1 cellular context compared by ENCODE assay signal in the genomic region with DNA sequence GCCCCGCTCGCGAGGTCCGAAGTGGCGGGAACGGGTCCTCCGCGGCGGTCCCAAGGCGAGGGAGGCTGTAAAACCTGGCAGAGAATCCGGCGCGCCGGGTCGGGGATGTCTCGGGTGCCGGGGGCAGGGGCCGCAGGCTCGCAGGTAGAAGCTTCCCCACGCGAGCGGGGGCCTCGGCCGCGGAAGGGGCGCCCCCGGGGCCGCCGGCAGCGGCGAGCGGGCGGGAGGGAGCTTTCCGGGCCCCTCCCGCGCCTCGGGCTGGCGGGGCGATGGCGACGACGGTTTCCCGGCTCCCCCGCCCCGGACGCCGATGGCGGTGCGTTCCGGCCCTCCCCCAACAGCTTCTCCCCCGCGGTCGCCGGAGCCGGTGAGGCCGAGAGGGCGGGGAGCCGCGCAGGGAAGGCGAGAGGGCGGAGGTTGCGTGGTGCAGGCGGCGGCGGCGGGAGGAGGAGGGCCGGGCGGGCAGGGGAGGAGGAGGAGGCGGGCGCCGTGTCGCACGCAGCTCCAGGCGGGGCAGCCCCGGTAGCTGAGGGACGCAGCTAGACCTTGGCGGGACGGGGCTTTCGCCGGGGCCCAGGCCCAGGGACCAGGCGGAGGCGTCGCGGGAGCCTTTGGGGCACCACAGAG.
TF ChIP-seq lines count a peak whose summit lies in the region.

CUL1 (plus strand) TSS at position 507 of the 627 bp plus-strand sequence. CDS start 31,220 bp downstream, outside the sequence.

TF ChIP-seq in HEK293, 187 proteins besides CTCF, POLR2A, EP300 and RAD21 (continued from another document):
- TF ChIP-seq, protein P1, sequence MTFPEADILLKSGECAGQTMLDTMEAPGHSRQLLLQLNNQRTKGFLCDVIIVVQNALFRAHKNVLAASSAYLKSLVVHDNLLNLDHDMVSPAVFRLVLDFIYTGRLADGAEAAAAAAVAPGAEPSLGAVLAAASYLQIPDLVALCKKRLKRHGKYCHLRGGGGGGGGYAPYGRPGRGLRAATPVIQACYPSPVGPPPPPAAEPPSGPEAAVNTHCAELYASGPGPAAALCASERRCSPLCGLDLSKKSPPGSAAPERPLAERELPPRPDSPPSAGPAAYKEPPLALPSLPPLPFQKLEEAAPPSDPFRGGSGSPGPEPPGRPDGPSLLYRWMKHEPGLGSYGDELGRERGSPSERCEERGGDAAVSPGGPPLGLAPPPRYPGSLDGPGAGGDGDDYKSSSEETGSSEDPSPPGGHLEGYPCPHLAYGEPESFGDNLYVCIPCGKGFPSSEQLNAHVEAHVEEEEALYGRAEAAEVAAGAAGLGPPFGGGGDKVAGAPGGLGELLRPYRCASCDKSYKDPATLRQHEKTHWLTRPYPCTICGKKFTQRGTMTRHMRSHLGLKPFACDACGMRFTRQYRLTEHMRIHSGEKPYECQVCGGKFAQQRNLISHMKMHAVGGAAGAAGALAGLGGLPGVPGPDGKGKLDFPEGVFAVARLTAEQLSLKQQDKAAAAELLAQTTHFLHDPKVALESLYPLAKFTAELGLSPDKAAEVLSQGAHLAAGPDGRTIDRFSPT (tag by site-specific recombination; IDR thresholded peaks at IDR 0.05): peak; percentile 63; the same call in 1 of the 2 replicates
- TF ChIP-seq EGR2 (tag by site-specific recombination; IDR thresholded peaks at IDR 0.05; ENCODE audit: low read depth) (peak; percentile 80), ZNF112 (tag by site-specific recombination; IDR thresholded peaks at IDR 0.05) (no peak), ZNF391 (tag by site-specific recombination; IDR thresholded peaks at IDR 0.05; ENCODE audit: borderline replicate concordance, low read depth) (no peak), ZNF623 (tag by site-specific recombination; IDR thresholded peaks at IDR 0.05) (no peak), ZNF549 (tag by site-specific recombination; IDR thresholded peaks at IDR 0.05) (no peak), ZBTB20 (tag by site-specific recombination; IDR thresholded peaks at IDR 0.05) (peak; percentile 66; the same call in 1 of the 2 replicates), ZNF776 (tag by site-specific recombination; IDR thresholded peaks at IDR 0.05; ENCODE audit: borderline replicate concordance) (no peak), SP7 (tag by site-specific recombination; IDR thresholded peaks at IDR 0.05) (0 out of 2 replicates have a peak, but pooled peaks have one; percentile 40), ZNF394 (tag by site-specific recombination; IDR thresholded peaks at IDR 0.05; ENCODE audit: borderline replicate concordance) (peak; percentile 42; the same call in 1 of the 2 replicates), IKZF3 (tag by site-specific recombination; IDR thresholded peaks at IDR 0.05) (0 out of 2 replicates have a peak, but pooled peaks have one; percentile 17), ZNF654 (tag by site-specific recombination; IDR thresholded peaks at IDR 0.05; ENCODE audit: low read depth) (no peak), ZSCAN30 (tag by site-specific recombination; IDR thresholded peaks at IDR 0.05) (peak; percentile 43; the same call in 1 of the 2 replicates), GLI4 (tag by site-specific recombination; IDR thresholded peaks at IDR 0.05) (no peak), ZNF629 (tag by site-specific recombination; IDR thresholded peaks at IDR 0.05) (no peak), ZNF404 (tag by site-specific recombination; IDR thresholded peaks at IDR 0.05) (no peak), ZNF660 (tag by site-specific recombination; IDR thresholded peaks at IDR 0.05) (peak; percentile 22; the same call in 1 of the 2 replicates), ZNF354C (tag by site-specific recombination; IDR thresholded peaks at IDR 0.05; ENCODE audit: borderline replicate concordance, low read depth) (no peak), TSHZ1 (tag by site-specific recombination; IDR thresholded peaks at IDR 0.05; ENCODE audit: borderline replicate concordance) (no peak), PRDM10 (tag by site-specific recombination; IDR thresholded peaks at IDR 0.05) (peak; percentile 41; the same call in 1 of the 2 replicates), ZNF76 (tag by site-specific recombination; IDR thresholded peaks at IDR 0.05; ENCODE audit: borderline replicate concordance, low read depth) (0 out of 2 replicates have a peak, but pooled peaks have one; percentile 15), KLF1 (tag by site-specific recombination; IDR thresholded peaks at IDR 0.05) (peak; percentile 42; the same call in 1 of the 2 replicates), ZBTB8A (tag by site-specific recombination; IDR thresholded peaks at IDR 0.05) (peak; percentile 41; the same call in 1 of the 2 replicates), ZNF37A (tag by site-specific recombination; IDR thresholded peaks at IDR 0.05) (peak; percentile 74; the same call in 1 of the 2 replicates), ZNF747 (tag by site-specific recombination; IDR thresholded peaks at IDR 0.05) (no peak), ZNF335 (tag by site-specific recombination; conservative IDR thresholded peaks at IDR 0.05) (peak; percentile 88), ZNF398 (tag by site-specific recombination; IDR thresholded peaks at IDR 0.05) (peak; percentile 75), SP2 (tag by site-specific recombination; IDR thresholded peaks at IDR 0.05) (peak; percentile 80), BCL6B (tag by site-specific recombination; IDR thresholded peaks at IDR 0.05) (no peak), ZNF146 (tag by site-specific recombination; IDR thresholded peaks at IDR 0.05) (no peak), OSR2 (tag by site-specific recombination; IDR thresholded peaks at IDR 0.05) (no peak)
- TF ChIP-seq, protein P2, sequence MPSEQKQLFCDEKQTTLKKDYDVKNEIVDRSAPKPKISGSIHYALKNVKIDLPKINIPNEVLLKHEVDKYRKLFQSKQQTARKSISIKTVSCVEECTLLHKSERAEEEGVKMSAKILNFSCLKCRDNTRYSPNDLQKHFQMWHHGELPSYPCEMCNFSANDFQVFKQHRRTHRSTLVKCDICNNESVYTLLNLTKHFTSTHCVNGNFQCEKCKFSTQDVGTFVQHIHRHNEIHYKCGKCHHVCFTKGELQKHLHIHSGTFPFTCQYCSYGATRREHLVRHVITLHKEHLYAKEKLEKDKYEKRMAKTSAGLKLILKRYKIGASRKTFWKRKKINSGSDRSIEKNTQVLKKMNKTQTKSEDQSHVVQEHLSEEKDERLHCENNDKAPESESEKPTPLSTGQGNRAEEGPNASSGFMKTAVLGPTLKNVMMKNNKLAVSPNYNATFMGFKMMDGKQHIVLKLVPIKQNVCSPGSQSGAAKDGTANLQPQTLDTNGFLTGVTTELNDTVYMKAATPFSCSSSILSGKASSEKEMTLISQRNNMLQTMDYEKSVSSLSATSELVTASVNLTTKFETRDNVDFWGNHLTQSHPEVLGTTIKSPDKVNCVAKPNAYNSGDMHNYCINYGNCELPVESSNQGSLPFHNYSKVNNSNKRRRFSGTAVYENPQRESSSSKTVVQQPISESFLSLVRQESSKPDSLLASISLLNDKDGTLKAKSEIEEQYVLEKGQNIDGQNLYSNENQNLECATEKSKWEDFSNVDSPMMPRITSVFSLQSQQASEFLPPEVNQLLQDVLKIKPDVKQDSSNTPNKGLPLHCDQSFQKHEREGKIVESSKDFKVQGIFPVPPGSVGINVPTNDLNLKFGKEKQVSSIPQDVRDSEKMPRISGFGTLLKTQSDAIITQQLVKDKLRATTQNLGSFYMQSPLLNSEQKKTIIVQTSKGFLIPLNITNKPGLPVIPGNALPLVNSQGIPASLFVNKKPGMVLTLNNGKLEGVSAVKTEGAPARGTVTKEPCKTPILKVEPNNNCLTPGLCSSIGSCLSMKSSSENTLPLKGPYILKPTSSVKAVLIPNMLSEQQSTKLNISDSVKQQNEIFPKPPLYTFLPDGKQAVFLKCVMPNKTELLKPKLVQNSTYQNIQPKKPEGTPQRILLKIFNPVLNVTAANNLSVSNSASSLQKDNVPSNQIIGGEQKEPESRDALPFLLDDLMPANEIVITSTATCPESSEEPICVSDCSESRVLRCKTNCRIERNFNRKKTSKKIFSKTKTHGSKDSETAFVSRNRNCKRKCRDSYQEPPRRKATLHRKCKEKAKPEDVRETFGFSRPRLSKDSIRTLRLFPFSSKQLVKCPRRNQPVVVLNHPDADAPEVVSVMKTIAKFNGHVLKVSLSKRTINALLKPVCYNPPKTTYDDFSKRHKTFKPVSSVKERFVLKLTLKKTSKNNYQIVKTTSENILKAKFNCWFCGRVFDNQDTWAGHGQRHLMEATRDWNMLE (tag by site-specific recombination; conservative IDR thresholded peaks at IDR 0.05; ENCODE audit: low read depth): no peak
